ENCODE assay signal across 8 cellular contexts in genomic region chr7:6854747-6855562, GRCh38. TPM values are rescaled to one million over a fixed set of nuclear protein-coding genes. Genes with fewer than 3 reads are reported as not detected.
A peak's percentile ranks its signal among the peaks of the same experiment; 100 is the strongest.
DNase-seq lines count a peak whose midpoint lies in the region; ATAC-seq and TF ChIP-seq lines count a peak whose summit lies in the region.
"Not testable (repeated sequence)": the region's sequence is repeated elsewhere in the genome, so short reads cannot be mapped to it uniquely, and the experiment has no call there.

No MANE protein-coding gene starts in this region.

- whole genome bisulfite sequencing in HUES64: under 1% methylated on average over 62 of the region's 71 CpGs

- H3K27me3 ChIP-seq in CD8-positive, alpha-beta T cell (ENCODE audit: insufficient read depth, low read length); HUES64 (ENCODE audit: insufficient read depth, low read length); iPS-20b (ENCODE audit: insufficient read depth, low read length); thoracic aorta (replicated peaks; ENCODE audit: insufficient read depth): not testable (repeated sequence)

- H3K27ac ChIP-seq in CD8-positive, alpha-beta T cell (ENCODE audit: low read depth, low read length); HUES64 (ENCODE audit: low read depth, low read length); iPS-20b (ENCODE audit: low read length); thoracic aorta: not testable (repeated sequence)

- CTCF ChIA-PET in CD8-positive, alpha-beta T cell (lab: Charles Lee): not testable (repeated sequence)

- not testable (repeated sequence) for H3K36me3 ChIP-seq in CD8-positive, alpha-beta T cell (ENCODE audit: insufficient read depth, low read length); HUES64 (ENCODE audit: insufficient read depth, low read length); iPS-20b (ENCODE audit: insufficient read depth, low read depth, low read length); thoracic aorta

- in situ Hi-C loops in astrocyte of the spinal cord (cut with HindIII; ENCODE audit: low sequenced_read_pairs): not testable (repeated sequence)

- peak in 2 of 7 experiments; percentile 6 to 55 for DNase-seq in CD8-positive, alpha-beta T cell
- not testable (repeated sequence) for DNase-seq in activated CD4-positive, alpha-beta T cell treated with anti-CD3 and anti-CD28 coated beads, Interleukin-2, amount 10 ng/mL, durations not matched to agents 24 days and 14 days; astrocyte of the spinal cord (ENCODE audit: low read depth, low spot score); epithelial cell of proximal tubule (ENCODE audit: low read depth); osteocyte (ENCODE audit: extremely low spot score, unreplicated experiment); thoracic aorta (ENCODE audit: low spot score)

- H3K4me3 ChIP-seq in CD8-positive, alpha-beta T cell (ENCODE audit: low read depth, low read length): peak overlapping the region; percentile 50
- H3K4me3 ChIP-seq in HUES64 (ENCODE audit: low read length): peak overlapping the region; percentile 59
- H3K4me3 ChIP-seq in astrocyte of the spinal cord (ENCODE audit: low read depth, low read length): peak overlapping the region; percentile 36
- peak overlapping the region; percentile 34 for H3K4me3 ChIP-seq in epithelial cell of proximal tubule (ENCODE audit: low read depth, low read length)
- H3K4me3 ChIP-seq in iPS-20b (ENCODE audit: low read length): peak overlapping the region; percentile 54; the same call in 1 of the 2 replicates
- peak overlapping the region; percentile 65 for H3K4me3 ChIP-seq in thoracic aorta

- peak overlapping the region; percentile 31; the same call in 1 of the 2 replicates for H3K9ac ChIP-seq in HUES64 (ENCODE audit: low read depth, low read length)
- not testable (repeated sequence) for H3K9ac ChIP-seq in iPS-20b (ENCODE audit: low read depth, low read length)

- POLR2A ChIA-PET in CD8-positive, alpha-beta T cell (lab: Charles Lee): not testable (repeated sequence)

- H3K4me1 Mint-ChIP-seq in CD8-positive, alpha-beta T cell (ENCODE audit: low read depth); activated CD4-positive, alpha-beta T cell treated with anti-CD3 and anti-CD28 coated beads, Interleukin-2, amount 10 ng/mL, durations not matched to agents 24 days and 14 days; osteocyte (ENCODE audit: unreplicated experiment): not testable (repeated sequence)

- not testable (repeated sequence) for ATAC-seq in CD8-positive, alpha-beta T cell; thoracic aorta (ENCODE audit: insufficient number of reproducible peaks, low FRiP score, low read depth)

- intact Hi-C loops in CD8-positive, alpha-beta T cell (cut with DNase I, micrococcal nuclease): not testable (repeated sequence)
- intact Hi-C loops in activated CD4-positive, alpha-beta T cell treated with anti-CD3 and anti-CD28 coated beads, Interleukin-2, amount 10 ng/mL, durations not matched to agents 24 days and 14 days (cut with micrococcal nuclease): loop anchor here (5.0 to 10.0 kb wide), 2 partner anchors 270 to 338 kb away; no protein-coding TSS in a partner anchor

- H3K9me3 ChIP-seq in CD8-positive, alpha-beta T cell (ENCODE audit: low read length); HUES64 (ENCODE audit: insufficient read depth, low read depth, low read length); iPS-20b (ENCODE audit: insufficient read depth, low read depth, low read length); thoracic aorta: not testable (repeated sequence)

- not testable (repeated sequence) for TF ChIP-seq CTCF in CD8-positive, alpha-beta T cell (IDR thresholded peaks at IDR 0.05); astrocyte of the spinal cord (IDR thresholded peaks at IDR 0.05; ENCODE audit: low read depth, low read length); epithelial cell of proximal tubule (conservative IDR thresholded peaks at IDR 0.05; ENCODE audit: low read depth, low read length); osteocyte (IDR thresholded peaks at IDR 0.05); thoracic aorta (IDR thresholded peaks at IDR 0.05)

- not testable (repeated sequence) for H3K4me1 ChIP-seq in CD8-positive, alpha-beta T cell (ENCODE audit: insufficient read depth, low read length); HUES64 (ENCODE audit: insufficient read depth, low read length); iPS-20b (ENCODE audit: insufficient read depth, low read length); thoracic aorta (ENCODE audit: control insufficient read depth in 1 of 2, low read depth in 2 of 2)

- H3K4me3 Mint-ChIP-seq in CD8-positive, alpha-beta T cell: peak overlapping the region; percentile 77
- peak overlapping the region; percentile 81 for H3K4me3 Mint-ChIP-seq in activated CD4-positive, alpha-beta T cell treated with anti-CD3 and anti-CD28 coated beads, Interleukin-2, amount 10 ng/mL, durations not matched to agents 24 days and 14 days
- H3K4me3 Mint-ChIP-seq in osteocyte (ENCODE audit: unreplicated experiment): peak overlapping the region; percentile 69

- H3K27me3 Mint-ChIP-seq in CD8-positive, alpha-beta T cell (ENCODE audit: low read depth); osteocyte (ENCODE audit: unreplicated experiment): not testable (repeated sequence)
- H3K27me3 Mint-ChIP-seq in activated CD4-positive, alpha-beta T cell treated with anti-CD3 and anti-CD28 coated beads, Interleukin-2, amount 10 ng/mL, durations not matched to agents 24 days and 14 days: peaks cover 18% of the 10 kb centered on the region

- H3K27ac Mint-ChIP-seq in CD8-positive, alpha-beta T cell; activated CD4-positive, alpha-beta T cell treated with anti-CD3 and anti-CD28 coated beads, Interleukin-2, amount 10 ng/mL, durations not matched to agents 24 days and 14 days; osteocyte (ENCODE audit: unreplicated experiment): not testable (repeated sequence)

- H3K9me3 Mint-ChIP-seq in CD8-positive, alpha-beta T cell; activated CD4-positive, alpha-beta T cell treated with anti-CD3 and anti-CD28 coated beads, Interleukin-2, amount 10 ng/mL, durations not matched to agents 24 days and 14 days; osteocyte (ENCODE audit: unreplicated experiment): not testable (repeated sequence)

- H3K36me3 Mint-ChIP-seq in CD8-positive, alpha-beta T cell; activated CD4-positive, alpha-beta T cell treated with anti-CD3 and anti-CD28 coated beads, Interleukin-2, amount 10 ng/mL, durations not matched to agents 24 days and 14 days (ENCODE audit: low read depth); osteocyte (ENCODE audit: unreplicated experiment): not testable (repeated sequence)

RNA-seq across cellular contexts. Expression of gene CCZ1B, which starts 28.9 kb away (rescaled TPM):
- 10 to 100 TPM; 82.2 to 95.3 TPM for total RNA-seq in CD8-positive, alpha-beta T cell
- polyA plus RNA-seq in HUES64 (2013, experiment 1 of 2): 52.5 TPM
- 59.3 TPM for polyA plus RNA-seq in HUES64 (2013, experiment 2 of 2)
- total RNA-seq in activated CD4-positive, alpha-beta T cell treated with anti-CD3 and anti-CD28 coated beads, Interleukin-2, amount 10 ng/mL, durations not matched to agents 24 days and 14 days: 78.1 and 83.8 TPM in 2 replicates
- total RNA-seq in epithelial cell of proximal tubule (15.1 and 64.3 TPM in 2 replicates), osteocyte (69.3 and 70.2 TPM in 2 replicates), thoracic aorta (10 to 100 TPM; 33.7 to 76.2 TPM)
